8 cellular contexts compared by ENCODE assay signal in genomic region chr17:76735586-76736348, GRCh38. TPM values are rescaled to one million over a fixed set of nuclear protein-coding genes. Genes with fewer than 3 reads are reported as not detected.
DNase-seq lines count a peak whose midpoint lies in the region; ATAC-seq lines count a peak whose summit lies in the region.

No MANE protein-coding gene starts in this region.

- peak overlapping the region; percentile 95 to 98 (median 96) for H3K4me3 Mint-ChIP-seq in naive B cell

- H3K27ac ChIP-seq in BLaER1 (peak overlapping the region; percentile 98), caudate nucleus (ENCODE audit: low read depth, low read length) (peak overlapping the region; percentile 100)

- H3K9ac ChIP-seq in BLaER1: peak overlapping the region; percentile 98

- peaks cover 59% of the 10 kb centered on the region for H3K4me1 ChIP-seq in BLaER1

- H3K9me3 Mint-ChIP-seq in naive B cell: no peaks in the 10 kb centered on the region

- peak overlapping the region; percentile 90 for H3K4me2 ChIP-seq in BLaER1

- peaks cover 60% of the 10 kb centered on the region for H4K20me1 ChIP-seq in BLaER1

- no peaks in the 10 kb centered on the region for H3K27me3 ChIP-seq in BLaER1

- H3K36me3 ChIP-seq in BLaER1: peaks cover 55% of the 10 kb centered on the region

- H3K36me3 Mint-ChIP-seq in naive B cell: peaks cover 25% of the 10 kb centered on the region in 2 donors

- no peak for ATAC-seq in naive B cell (ENCODE audit: low read depth in 2 of 2)

- no peaks in the 10 kb centered on the region for H3K9me3 ChIP-seq in BLaER1

- H3K4me1 Mint-ChIP-seq in naive B cell: peaks cover 34 to 72% (median 35%) of the 10 kb centered on the region in 3 donors

- DNase-seq in Kasumi-1 (lab: John Stamatoyannopoulos, UW) (peak; percentile 43 to 64), caudate nucleus (lab: John Stamatoyannopoulos, UW) (no peak), naive B cell (no peak), GM19240 (ENCODE audit: insufficient read length, low spot score) (no peak), NCI-H1417 treated with DMSO at 0.1 percent for 48 hours (lab: John Stamatoyannopoulos, UW) (no peak), DMS79 (lab: John Stamatoyannopoulos, UW) (no peak)
- no peak for DNase-seq in stimulated activated CD4-positive, alpha-beta T cell treated with anti-CD3 and anti-CD28 coated beads, Interleukin-15, amount 100 ng/mL, for 24 hours

- peak overlapping the region; percentile 86 to 97 (median 96) for H3K27ac Mint-ChIP-seq in naive B cell

- no peaks in the 10 kb centered on the region for H3K27me3 Mint-ChIP-seq in naive B cell

- peak overlapping the region; percentile 89 for H3K4me3 ChIP-seq in BLaER1

RNA-seq across cellular contexts. Expression of gene SRSF2, which starts 1.4 kb away (rescaled TPM):
- polyA plus RNA-seq in naive B cell (ENCODE audit: low read depth in 6 of 6): 100 to 1,000 TPM in 4 of 6 donors, 10 to 100 TPM in 2; 70.5 to 144 (median 112) TPM

RNA-seq across cellular contexts. Expression of gene MFSD11, which starts 2.2 kb away (rescaled TPM):
- polyA plus RNA-seq in naive B cell (ENCODE audit: low read depth in 6 of 6): 10 to 100 TPM; 18.3 to 39.2 (median 23.2) TPM

RNA-seq across cellular contexts. Expression of gene METTL23, which starts 9.1 kb away (rescaled TPM):
- 100 to 1,000 TPM; 119 to 177 (median 143) TPM for polyA plus RNA-seq in naive B cell (ENCODE audit: low read depth in 6 of 6)

RNA-seq across cellular contexts. Expression of gene JMJD6, which starts 9.4 kb away (rescaled TPM):
- 10 to 100 TPM; 17.4 to 38.2 (median 20.0) TPM for polyA plus RNA-seq in naive B cell (ENCODE audit: low read depth in 6 of 6)

RNA-seq across cellular contexts. Expression of gene MXRA7, which starts 25.0 kb away (rescaled TPM):
- polyA plus RNA-seq in naive B cell (ENCODE audit: low read depth in 6 of 6): 1 to 10 TPM; 1.8 to 7.7 (median 3.5) TPM

Comparison
In these comparisons a context has a peak if more than half of its experiments do, and no peak if none do; other contexts are left out.
1. DNase-seq: peak in Kasumi-1 (2 of 2); none in caudate nucleus (0 of 61), naive B cell (single experiment), GM19240 (single experiment), NCI-H1417 treated with DMSO at 0.1 percent for 48 hours (single experiment), DMS79 (single experiment) and stimulated activated CD4-positive, alpha-beta T cell treated with anti-CD3 and anti-CD28 coated beads, Interleukin-15, amount 100 ng/mL, for 24 hours (single experiment).